Comparison of ENCODE assay signal across 8 cellular contexts in genomic region chr19:51593969-51594773, GRCh38. TPM values are rescaled to one million over a fixed set of nuclear protein-coding genes. Genes with fewer than 3 reads are reported as not detected.
A peak's percentile ranks its signal among the peaks of the same experiment; 100 is the strongest.
DNase-seq lines count a peak whose midpoint lies in the region; ATAC-seq and TF ChIP-seq lines count a peak whose summit lies in the region.

No MANE protein-coding gene starts in this region.

- H3K27ac Mint-ChIP-seq in activated CD4-positive, alpha-beta memory T cell treated with anti-CD3 and anti-CD28 coated beads for 36 hours, result peak overlapping the region; percentile 13

- intact Hi-C loops in activated CD4-positive, alpha-beta memory T cell treated with anti-CD3 and anti-CD28 coated beads for 36 hours (cut with micrococcal nuclease), result loop anchor here (1.0 to 10.0 kb wide), 2 partner anchors 23 to 199 kb away; partner anchors contain the start of genes C19orf84 and ZNF175
- intact Hi-C loops in dorsolateral prefrontal cortex (cut with DNase I), result loop anchor here (1.0 to 5.0 kb wide), 4 partner anchors 23 to 486 kb away; partner anchors contain the start of genes CTU1 (in 2 of the 2) and ZNF175 (in 2 of the 2)

- H3K27ac ChIP-seq in BLaER1, result peak overlapping the region; percentile 67
- peak overlapping the region in 56 of 59 donors; percentile 23 to 96 (median 85) for H3K27ac ChIP-seq in dorsolateral prefrontal cortex
- H3K27ac ChIP-seq in liver (ENCODE audit: low read depth in 1 of 2, low read length in 2 of 2), result no peak overlapping the region

- H3K4me3 ChIP-seq in BLaER1 (peak overlapping the region; percentile 76), dorsolateral prefrontal cortex (peak overlapping the region; percentile 50 to 98 (median 80)), liver (ENCODE audit: low read depth in 1 of 3, low read length in 3 of 3) (peak overlapping the region; percentile 59 to 86 (median 71))

- peak overlapping the region; percentile 95 for H3K4me2 ChIP-seq in BLaER1

- peak; percentile 98 for DNase-seq in NCI-H82 (lab: John Stamatoyannopoulos, UW)
- DNase-seq in activated CD4-positive, alpha-beta memory T cell treated with anti-CD3 and anti-CD28 coated beads for 36 hours, result peak; percentile 97
- DNase-seq in dorsolateral prefrontal cortex, result peak; percentile 99 to 100 (median 99)
- DNase-seq in stimulated activated CD4-positive, alpha-beta T cell treated with anti-CD3 and anti-CD28 coated beads, Interleukin-4, amount 100 ng/mL, for 1 hour, result peak; percentile 97

- under 1% methylated on average over 61 of the region's 61 CpGs for WGBS in liver

- H3K9me3 ChIP-seq in BLaER1 (peaks cover 9% of the 10 kb centered on the region), liver (ENCODE audit: control insufficient read depth in 4 of 4, low read length in 3 of 4) (peaks cover 0 to 7% (median 4%) of the 10 kb centered on the region in 4 donors)

- CTCF ChIA-PET in activated CD4-positive, alpha-beta memory T cell treated with anti-CD3 and anti-CD28 coated beads for 36 hours (lab: Charles Lee), result interaction anchor here (1.9 kb wide), 1 partner anchor 63 kb away, joined by 7 read pairs; no protein-coding TSS in a partner anchor

- H3K36me3 ChIP-seq in BLaER1, result no peaks in the 10 kb centered on the region
- H3K36me3 ChIP-seq in liver (ENCODE audit: control insufficient read depth in 4 of 4, insufficient read depth in 3 of 4, low read depth in 1 of 4, low read length in 3 of 4), result no peaks in the 10 kb centered on the region

- H3K9me3 Mint-ChIP-seq in activated CD4-positive, alpha-beta memory T cell treated with anti-CD3 and anti-CD28 coated beads for 36 hours, result peaks cover 17% of the 10 kb centered on the region

- H3K27me3 ChIP-seq in BLaER1 (no peaks in the 10 kb centered on the region), dorsolateral prefrontal cortex (peaks cover 0 to 8% (median 0%) of the 10 kb centered on the region in 45 donors), liver (ENCODE audit: control insufficient read depth in 4 of 4, insufficient read depth in 4 of 4, low read length in 3 of 4) (no peaks in the 10 kb centered on the region)

- peak overlapping the region; percentile 81 for H3K4me3 Mint-ChIP-seq in activated CD4-positive, alpha-beta memory T cell treated with anti-CD3 and anti-CD28 coated beads for 36 hours

- no peaks in the 10 kb centered on the region for H4K20me1 ChIP-seq in BLaER1

- ATAC-seq in GM19395 (IDR thresholded peaks at IDR 0.05; ENCODE audit: unreplicated experiment) (peak; percentile 98), HG03558 (IDR thresholded peaks at IDR 0.05; ENCODE audit: extremely low read depth, unreplicated experiment) (peak; percentile 92)

- H3K4me1 ChIP-seq in BLaER1, result peaks cover 18% of the 10 kb centered on the region
- H3K4me1 ChIP-seq in liver (ENCODE audit: control insufficient read depth in 4 of 4, insufficient read depth in 4 of 4, low read length in 3 of 4), result peaks cover 0 to 17% (median 13%) of the 10 kb centered on the region in 4 donors

- peaks cover 7% of the 10 kb centered on the region for H3K36me3 Mint-ChIP-seq in activated CD4-positive, alpha-beta memory T cell treated with anti-CD3 and anti-CD28 coated beads for 36 hours

- peaks cover 16% of the 10 kb centered on the region for H3K4me1 Mint-ChIP-seq in activated CD4-positive, alpha-beta memory T cell treated with anti-CD3 and anti-CD28 coated beads for 36 hours (ENCODE audit: low read depth)

- H3K27me3 Mint-ChIP-seq in activated CD4-positive, alpha-beta memory T cell treated with anti-CD3 and anti-CD28 coated beads for 36 hours, result peaks cover 3% of the 10 kb centered on the region

- POLR2A ChIA-PET in activated CD4-positive, alpha-beta memory T cell treated with anti-CD3 and anti-CD28 coated beads for 36 hours (lab: Charles Lee), result no interaction called here

- TF ChIP-seq CTCF in dorsolateral prefrontal cortex (IDR thresholded peaks at IDR 0.05 in 54 of 56, conservative IDR thresholded peaks at IDR 0.05 in 2 of 56; ENCODE audit: low read depth in 1 of 56, partially characterized antibody in 56 of 56), result peak in 31 of 56 donors; percentile 1 to 58 (median 34)
- no peak for TF ChIP-seq CTCF in liver (IDR thresholded peaks at IDR 0.05; ENCODE audit: low read depth, low read length, missing input control)

- no peak for TF ChIP-seq RAD21 in liver (IDR thresholded peaks at IDR 0.05)

- H3K9ac ChIP-seq in BLaER1 (peak overlapping the region; percentile 74), liver (ENCODE audit: low read depth in 1 of 2, low read length in 2 of 2) (no peak overlapping the region)

TF ChIP-seq in liver, 16 proteins besides CTCF, POLR2A, EP300 and RAD21:
- TF ChIP-seq ATF3 (IDR thresholded peaks at IDR 0.05) (peak; percentile 62), SP1 (IDR thresholded peaks at IDR 0.05) (peak; percentile 46), REST (IDR thresholded peaks at IDR 0.05) (peak; percentile 63), YY1 (IDR thresholded peaks at IDR 0.05) (peak; percentile 96), FOXA2 (IDR thresholded peaks at IDR 0.05) (no peak), GABPA (IDR thresholded peaks at IDR 0.05 in 1 of 2, conservative IDR thresholded peaks at IDR 0.05 in 1 of 2) (peak; percentile 45 to 92), ZBTB33 (IDR thresholded peaks at IDR 0.05) (peak; percentile 97), HNF4G (IDR thresholded peaks at IDR 0.05) (no peak), MAX (IDR thresholded peaks at IDR 0.05) (peak; percentile 83), TAF1 (conservative IDR thresholded peaks at IDR 0.05) (no peak), EGR1 (IDR thresholded peaks at IDR 0.05; ENCODE audit: low read depth in 2 of 2) (peak; percentile 91 to 96), NR2F2 (IDR thresholded peaks at IDR 0.05) (no peak), JUND (IDR thresholded peaks at IDR 0.05) (no peak), HNF4A (conservative IDR thresholded peaks at IDR 0.05) (peak; percentile 22 to 43), RXRA (IDR thresholded peaks at IDR 0.05) (peak in 1 of 2 donors; percentile 41), FOXA1 (IDR thresholded peaks at IDR 0.05) (no peak)

RNA-seq across cellular contexts. Expression of gene ZNF175, which starts 23.1 kb away (rescaled TPM):
- total RNA-seq in activated CD4-positive, alpha-beta memory T cell treated with anti-CD3 and anti-CD28 coated beads for 36 hours, result 1 to 10 TPM; 7.1 to 7.9 TPM
- total RNA-seq in dorsolateral prefrontal cortex, result 10 to 100 TPM; 13.2 to 30.4 (median 19.9) TPM
- 1 to 10 TPM; 3.9 to 5.3 TPM for total RNA-seq in liver
- polyA plus RNA-seq in liver, result 1 to 10 TPM in 1 of 2 donors, under 1 TPM in 1; 0.60 to 1.1 TPM

RNA-seq across cellular contexts. Expression of gene SIGLEC5, which starts 36.0 kb away (rescaled TPM):
- total RNA-seq in activated CD4-positive, alpha-beta memory T cell treated with anti-CD3 and anti-CD28 coated beads for 36 hours, result not detected
- total RNA-seq in dorsolateral prefrontal cortex (1 to 10 TPM in 15 of 120 experiments, under 1 TPM in 45, not detected in 60; 0.20 to 3.3 (median 0.68) TPM), liver (under 1 TPM in 1 of 2 donors, not detected in 1; 0.70 TPM)
- under 1 TPM in 1 of 2 donors, not detected in 1; 0.42 TPM for polyA plus RNA-seq in liver

RNA-seq across cellular contexts. Expression of gene SIGLEC14, which starts 52.5 kb away (rescaled TPM):
- total RNA-seq in activated CD4-positive, alpha-beta memory T cell treated with anti-CD3 and anti-CD28 coated beads for 36 hours, result not detected
- total RNA-seq in dorsolateral prefrontal cortex (10 to 100 TPM in 2 of 120 experiments, 1 to 10 TPM in 103, under 1 TPM in 11, not detected in 4; 0.33 to 13.4 (median 3.2) TPM), liver (1 to 10 TPM; 1.7 to 6.9 TPM)
- polyA plus RNA-seq in liver, result 1 to 10 TPM in 1 of 2 donors, not detected in 1; 3.2 TPM

Comparison
In these comparisons a context has a peak if more than half of its experiments do, and no peak if none do; other contexts are left out.
1. H3K27ac ChIP-seq: peak in BLaER1 (single experiment) and dorsolateral prefrontal cortex (56 of 59); none in liver (0 of 2).
2. Peak in every context shown above with its lines, with median percentiles within 50 percentile points of each other: H3K4me3 ChIP-seq and DNase-seq.